ENCODE assay signal across 28 cellular contexts in the genomic region with DNA sequence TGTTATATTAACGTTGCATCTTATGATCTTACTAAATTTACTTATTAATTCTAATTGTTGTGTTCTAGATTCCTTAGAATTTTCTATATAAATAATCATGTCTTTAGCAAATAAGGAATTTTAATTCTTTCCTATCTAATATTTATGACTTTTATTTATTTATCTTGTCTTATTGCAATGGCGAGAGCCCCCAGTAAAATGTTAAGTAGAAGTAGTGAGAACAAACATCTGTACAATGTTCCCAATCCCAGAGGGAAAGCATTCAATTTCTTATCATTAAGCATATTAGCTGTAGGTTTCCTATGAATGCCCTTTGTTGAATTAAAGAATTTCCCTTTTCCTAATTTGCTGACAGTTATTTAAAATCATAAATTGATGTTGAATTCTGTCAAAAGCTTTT.
"Had no signal": no experiment of that assay in that cellular context is flagged by ENCODE, and none has a peak within 500 bp of the region (broad histone marks: within the 10 kb centered on the region; RNA-seq: fewer than 3 reads in every experiment).

No MANE protein-coding gene starts in this region.

- H3K27me3 ChIP-seq: neural progenitor cell, ovary, right lobe of liver, sigmoid colon, stomach, thyroid gland, tibial nerve, upper lobe of left lung had no signal

- FAIRE-seq: small intestine, urothelium cell line had no signal

- H3K4me1 Mint-ChIP-seq: natural killer cell; nephron; stimulated activated effector memory CD8-positive, alpha-beta T cell treated with anti-CD3 and anti-CD28 coated beads, Interleukin-12 subunit alpha, Interleukin-12 subunit beta, amount 100 ng/mL, for 72 hours; stimulated activated naive B cell treated with anti-CD40 and anti-IgM and Interleukin-4, amounts not matched to agents 10 μg/mL and 1 μg/mL and 100 μg/mL, for 72 hours had no signal

- DNase-seq: natural killer cell; occipital lobe; ovary; posterior cingulate gyrus; psoas muscle; right cardiac atrium; right lobe of liver; sigmoid colon; small intestine; stimulated activated CD4-positive, alpha-beta T cell treated with anti-CD3 and anti-CD28 coated beads, Interleukin-15, amount 100 ng/mL, for 24 hours; stimulated activated CD4-positive, alpha-beta T cell treated with anti-CD3 and anti-CD28 coated beads, Interleukin-2, amount 100 ng/mL, for 24 hours; stimulated activated CD4-positive, alpha-beta T cell treated with anti-CD3 and anti-CD28 coated beads, Interleukin-2, amount 100 ng/mL, for 48 hours; stimulated activated CD4-positive, alpha-beta T cell treated with anti-CD3 and anti-CD28 coated beads, Interleukin-4, amount 100 ng/mL, for 24 hours; stimulated activated naive B cell treated with anti-CD40 and anti-IgM and Interleukin-4, amounts not matched to agents 10 μg/mL and 1 μg/mL and 100 μg/mL, for 72 hours; stimulated activated naive CD4-positive, alpha-beta T cell treated with Interleukin-2 at 50 U/mL for 16 hours; stomach; thyroid gland; trophoblast cell; upper lobe of left lung had no signal

- ATAC-seq: natural killer cell; psoas muscle; right cardiac atrium; right lobe of liver; stimulated activated effector memory CD8-positive, alpha-beta T cell treated with anti-CD3 and anti-CD28 coated beads, Interleukin-12 subunit alpha, Interleukin-12 subunit beta, amount 100 ng/mL, for 72 hours; stimulated activated naive B cell treated with anti-CD40 and anti-IgM and Interleukin-4, amounts not matched to agents 10 μg/mL and 1 μg/mL and 100 μg/mL, for 72 hours had no signal

- H3K36me3 Mint-ChIP-seq: natural killer cell; neural progenitor cell; stimulated activated effector memory CD8-positive, alpha-beta T cell treated with anti-CD3 and anti-CD28 coated beads, Interleukin-12 subunit alpha, Interleukin-12 subunit beta, amount 100 ng/mL, for 72 hours; stimulated activated naive B cell treated with anti-CD40 and anti-IgM and Interleukin-4, amounts not matched to agents 10 μg/mL and 1 μg/mL and 100 μg/mL, for 72 hours had no signal

- H3K4me1 ChIP-seq: psoas muscle, right lobe of liver, sigmoid colon, stomach, thyroid gland, tibial nerve, upper lobe of left lung had no signal

- H3K27ac Mint-ChIP-seq: natural killer cell; nephron; neural progenitor cell; progenitor cell of endocrine pancreas; stimulated activated effector memory CD8-positive, alpha-beta T cell treated with anti-CD3 and anti-CD28 coated beads, Interleukin-12 subunit alpha, Interleukin-12 subunit beta, amount 100 ng/mL, for 72 hours; stimulated activated naive B cell treated with anti-CD40 and anti-IgM and Interleukin-4, amounts not matched to agents 10 μg/mL and 1 μg/mL and 100 μg/mL, for 72 hours; stimulated activated naive CD8-positive, alpha-beta T cell treated with anti-CD3 and anti-CD28 coated beads, Interleukin-15, Interleukin-2, amounts not matched to agents 100 ng/mL and 50 ng/mL, for 24 hours had no signal

- H2AFZ ChIP-seq: neural progenitor cell, parathyroid adenoma had no signal

- H3K79me2 ChIP-seq: parathyroid adenoma had no signal

- H3K36me3 ChIP-seq: ovary, right lobe of liver, sigmoid colon, stomach, thoracic aorta, thyroid gland, tibial nerve, upper lobe of left lung had no signal

- H3K9ac ChIP-seq: neural progenitor cell, parathyroid adenoma had no signal

- H3K27ac ChIP-seq: neural progenitor cell, ovary, parathyroid adenoma, psoas muscle, right lobe of liver, sigmoid colon, stomach, thoracic aorta, thyroid gland, tibial nerve, upper lobe of left lung had no signal

- H3K9me3 ChIP-seq: ovary, thoracic aorta, thyroid gland, upper lobe of left lung had no signal

- H3K4me3 ChIP-seq: neural progenitor cell, ovary, psoas muscle, right lobe of liver, sigmoid colon, stomach, thoracic aorta, thyroid gland, tibial nerve, upper lobe of left lung had no signal

- H3K4me2 ChIP-seq: neural progenitor cell had no signal

- H3K4me3 Mint-ChIP-seq: natural killer cell; nephron; stimulated activated effector memory CD8-positive, alpha-beta T cell treated with anti-CD3 and anti-CD28 coated beads, Interleukin-12 subunit alpha, Interleukin-12 subunit beta, amount 100 ng/mL, for 72 hours; stimulated activated naive B cell treated with anti-CD40 and anti-IgM and Interleukin-4, amounts not matched to agents 10 μg/mL and 1 μg/mL and 100 μg/mL, for 72 hours; stimulated activated naive CD8-positive, alpha-beta T cell treated with anti-CD3 and anti-CD28 coated beads, Interleukin-15, Interleukin-2, amounts not matched to agents 100 ng/mL and 50 ng/mL, for 24 hours had no signal

- H3K27me3 Mint-ChIP-seq: progenitor cell of endocrine pancreas had no signal
